ENCODE assay signal across 32 cellular contexts in the genomic region with DNA sequence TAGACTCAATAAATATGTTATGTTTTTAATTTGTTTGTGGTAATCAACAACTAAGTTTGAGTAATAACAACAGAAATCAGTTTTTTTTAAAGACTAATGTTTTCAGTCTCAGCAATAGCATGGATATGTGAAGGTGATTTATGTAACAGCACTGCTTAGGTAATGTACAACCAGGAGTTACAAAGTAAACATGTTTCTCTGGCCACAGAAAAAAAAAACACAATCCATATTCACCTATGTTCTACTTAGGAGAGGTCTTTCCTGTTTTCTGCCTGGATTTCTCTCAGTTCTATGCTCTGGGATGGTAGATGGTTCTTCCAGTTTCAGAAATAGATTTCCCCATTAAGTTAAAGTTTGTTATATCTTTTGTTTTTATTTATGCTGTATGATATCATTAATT.
"Had no signal": no experiment of that assay in that cellular context is flagged by ENCODE, and none has a peak within 500 bp of the region (broad histone marks: within the 10 kb centered on the region; RNA-seq: fewer than 3 reads in every experiment).

No MANE protein-coding gene starts in this region.

- H3K9me3 ChIP-seq: ascending aorta, gastroesophageal sphincter, neutrophil, ovary, psoas muscle, right atrium auricular region, suprapubic skin, tibial artery had no signal

- ATAC-seq: effector memory CD8-positive, alpha-beta T cell; gastroesophageal sphincter; left ventricle myocardium superior; psoas muscle had no signal

- H3K4me1 ChIP-seq: ascending aorta, gastroesophageal sphincter, psoas muscle, right atrium auricular region, suprapubic skin, tibial artery had no signal

- H3K4me3 ChIP-seq: ascending aorta, gastroesophageal sphincter, ovary, psoas muscle, right atrium auricular region, suprapubic skin, tibial artery had no signal

- DNase-seq: activated CD4-positive, alpha-beta memory T cell treated with anti-CD3 and anti-CD28 coated beads for 36 hours; activated CD4-positive, alpha-beta T cell treated with anti-CD3 and anti-CD28 coated beads, Interleukin-2, amount 10 ng/mL, durations not matched to agents 24 days and 14 days; activated CD4-positive, CD25-positive, alpha-beta regulatory T cell treated with anti-CD3 and anti-CD28 coated beads, Interleukin-2, amount 50 U/mL, for 72 hours; activated CD8-positive, alpha-beta memory T cell treated with anti-CD3 and anti-CD28 coated beads, Interleukin-2, amount 50 U/mL, for 4 hours; activated gamma-delta T cell; activated naive CD4-positive, alpha-beta T cell treated with anti-CD3 and anti-CD28 coated beads, Interleukin-2, amount 10 ng/mL, durations not matched to agents 7 days and 5 days; activated naive CD8-positive, alpha-beta T cell treated with anti-CD3 and anti-CD28 coated beads, Interleukin-2, amount 10 ng/mL, durations not matched to agents 7 days and 5 days; activated T-cell treated with anti-CD3 and anti-CD28 coated beads, Interleukin-2, amount 50 U/mL, for 1 hour; brain microvascular endothelial cell; cortex of kidney; effector memory CD8-positive, alpha-beta T cell; erythroblast; head of caudate nucleus; hypothalamus; immature natural killer cell; left ventricle myocardium superior; mammary epithelial cell; naive B cell; nephron progenitor cell; ovary; psoas muscle; stimulated activated CD4-positive, alpha-beta T cell treated with anti-CD3 and anti-CD28 coated beads, Interleukin-15, amount 100 ng/mL, for 24 hours; stimulated activated CD4-positive, alpha-beta T cell treated with anti-CD3 and anti-CD28 coated beads, Interleukin-2, amount 100 ng/mL, for 24 hours; stimulated activated naive CD4-positive, alpha-beta T cell; SW 1271; T-helper 9 cell; tibial artery had no signal

- H3K36me3 ChIP-seq: ascending aorta, brain microvascular endothelial cell, gastroesophageal sphincter, neutrophil, ovary, right atrium auricular region, suprapubic skin, tibial artery had no signal
